In the genomic region with DNA sequence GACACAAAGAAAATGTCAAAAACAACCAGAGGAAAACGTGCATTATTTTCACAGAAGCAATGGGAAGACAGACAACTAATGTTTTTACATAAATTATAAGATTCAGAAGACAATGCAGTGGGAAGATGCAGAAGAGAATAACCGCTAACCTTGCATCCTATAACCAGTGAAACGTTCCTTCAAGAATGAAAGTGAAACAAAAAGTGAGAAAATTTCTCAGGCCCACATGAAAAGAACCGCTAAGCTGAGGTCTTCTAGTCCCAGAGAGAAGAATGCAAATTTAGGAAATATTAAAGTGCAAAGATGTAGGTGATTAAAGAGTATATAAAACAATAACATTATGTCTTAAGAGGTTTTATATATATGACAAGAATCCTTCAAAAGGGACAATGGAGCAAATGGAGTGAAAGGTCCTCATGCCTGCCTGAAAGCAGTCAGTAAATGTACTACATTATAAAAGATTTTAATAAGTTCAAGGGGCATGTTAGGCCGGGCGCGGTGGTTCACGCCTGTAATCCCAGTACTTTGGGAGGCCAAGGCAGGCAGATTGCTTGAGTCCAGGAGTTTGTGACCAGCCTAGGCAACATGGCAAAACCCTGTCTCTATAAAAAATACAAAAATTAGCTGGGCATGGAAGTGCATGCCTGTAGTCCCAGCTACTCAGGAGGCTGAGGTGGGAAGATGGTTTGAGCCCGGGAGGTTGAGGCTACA, we compare ENCODE assay signal across 17 cellular contexts. TPM values are rescaled to one million over a fixed set of nuclear protein-coding genes. Genes with fewer than 3 reads are reported as not detected.
DNase-seq lines count a peak whose midpoint lies in the region; ATAC-seq, FAIRE-seq and TF ChIP-seq lines count a peak whose summit lies in the region.
"Had no signal": no experiment of that assay in that cellular context is flagged by ENCODE, and none has a peak within 500 bp of the region (broad histone marks: within the 10 kb centered on the region; RNA-seq: fewer than 3 reads in every experiment).

No MANE protein-coding gene starts in this region.

- H3K9me3 ChIP-seq in neural progenitor cell (ENCODE audit: low read depth) (no peaks in the 10 kb centered on the region), kidney (ENCODE audit: control insufficient read depth in 1 of 2, low read length in 2 of 2) (no peaks in the 10 kb centered on the region)
- H3K9me3 ChIP-seq: gastroesophageal sphincter, upper lobe of right lung had no signal

- H3F3A ChIP-seq in neural progenitor cell (ENCODE audit: low read depth), result no peaks in the 10 kb centered on the region

- ATAC-seq in HG03378 (IDR thresholded peaks at IDR 0.05; ENCODE audit: unreplicated experiment), result peak; percentile 48
- peak; percentile 56 for ATAC-seq in activated CD8-positive, alpha-beta T cell treated with anti-CD3 and anti-CD28 coated beads, Interleukin-2, amount 10 ng/mL, durations not matched to agents 7 days and 5 days
- ATAC-seq in natural killer cell treated with Interleukin-12 subunit alpha and Interleukin-12 subunit beta and Interleukin-15 and Interleukin-18, amount 100 ng/mL, for 72 hours, result peak; percentile 63 to 73
- ATAC-seq: gastroesophageal sphincter, sciatic nerve, upper lobe of right lung had no signal

- H3K4me3 Mint-ChIP-seq in activated naive CD4-positive, alpha-beta T cell treated with anti-CD3 and anti-CD28 coated beads, Interleukin-2, amount 10 ng/mL, durations not matched to agents 7 days and 5 days, result no peak overlapping the region
- H3K4me3 Mint-ChIP-seq in activated CD8-positive, alpha-beta T cell treated with anti-CD3 and anti-CD28 coated beads, Interleukin-2, amount 10 ng/mL, durations not matched to agents 7 days and 5 days, result no peak overlapping the region
- H3K4me3 Mint-ChIP-seq in natural killer cell treated with Interleukin-12 subunit alpha and Interleukin-12 subunit beta and Interleukin-15 and Interleukin-18, amount 100 ng/mL, for 72 hours, result peak overlapping the region; percentile 57
- H3K4me3 Mint-ChIP-seq in neural progenitor cell (no peak overlapping the region), CD14-positive monocyte (no peak overlapping the region)

- POLR2A ChIA-PET in activated CD8-positive, alpha-beta T cell treated with anti-CD3 and anti-CD28 coated beads, Interleukin-2, amount 10 ng/mL, durations not matched to agents 7 days and 5 days (lab: Charles Lee), result no interaction called here

- H3K27ac ChIP-seq in neural progenitor cell (no peak overlapping the region), kidney (ENCODE audit: low read depth in 2 of 2, low read length in 2 of 2) (no peak overlapping the region)
- H3K27ac ChIP-seq: gastroesophageal sphincter, upper lobe of right lung had no signal

- TF ChIP-seq CTCF in neural progenitor cell (IDR thresholded peaks at IDR 0.05), result no peak
- TF ChIP-seq CTCF in kidney (IDR thresholded peaks at IDR 0.05; ENCODE audit: borderline replicate concordance, extremely low read depth, insufficient read depth), result no peak
- TF ChIP-seq CTCF in CD14-positive monocyte (IDR thresholded peaks at IDR 0.05), result no peak

- H3K9me3 Mint-ChIP-seq in activated naive CD4-positive, alpha-beta T cell treated with anti-CD3 and anti-CD28 coated beads, Interleukin-2, amount 10 ng/mL, durations not matched to agents 7 days and 5 days, result peaks cover 15% of the 10 kb centered on the region
- H3K9me3 Mint-ChIP-seq in activated CD8-positive, alpha-beta T cell treated with anti-CD3 and anti-CD28 coated beads, Interleukin-2, amount 10 ng/mL, durations not matched to agents 7 days and 5 days (ENCODE audit: insufficient read depth), result no peaks in the 10 kb centered on the region
- peaks cover 6% of the 10 kb centered on the region for H3K9me3 Mint-ChIP-seq in natural killer cell treated with Interleukin-12 subunit alpha and Interleukin-12 subunit beta and Interleukin-15 and Interleukin-18, amount 100 ng/mL, for 72 hours
- H3K9me3 Mint-ChIP-seq in neural progenitor cell (no peaks in the 10 kb centered on the region), CD14-positive monocyte (peaks cover 0 to 2% (median 0%) of the 10 kb centered on the region in 7 donors)

- H3K4me3 ChIP-seq in neural progenitor cell, result no peak overlapping the region
- no peak overlapping the region for H3K4me3 ChIP-seq in kidney (ENCODE audit: low read length in 2 of 2)
- H3K4me3 ChIP-seq: gastroesophageal sphincter, upper lobe of right lung had no signal

- FAIRE-seq in kidney (lab: Jason Lieb, UNC), result no peak
- FAIRE-seq: GM18507 had no signal

- H3K4me1 ChIP-seq in neural progenitor cell (no peaks in the 10 kb centered on the region), kidney (ENCODE audit: control insufficient read depth in 1 of 2, insufficient read depth in 1 of 2, low read depth in 1 of 2, low read length in 2 of 2) (no peaks in the 10 kb centered on the region)
- H3K4me1 ChIP-seq: gastroesophageal sphincter, upper lobe of right lung had no signal

- peaks cover 40% of the 10 kb centered on the region for H3K4me1 Mint-ChIP-seq in activated naive CD4-positive, alpha-beta T cell treated with anti-CD3 and anti-CD28 coated beads, Interleukin-2, amount 10 ng/mL, durations not matched to agents 7 days and 5 days
- H3K4me1 Mint-ChIP-seq in activated CD8-positive, alpha-beta T cell treated with anti-CD3 and anti-CD28 coated beads, Interleukin-2, amount 10 ng/mL, durations not matched to agents 7 days and 5 days (ENCODE audit: low read depth), result peaks cover 38% of the 10 kb centered on the region
- peaks cover 38 to 51% of the 10 kb centered on the region in 2 donors for H3K4me1 Mint-ChIP-seq in natural killer cell treated with Interleukin-12 subunit alpha and Interleukin-12 subunit beta and Interleukin-15 and Interleukin-18, amount 100 ng/mL, for 72 hours (ENCODE audit: low read depth in 2 of 2)
- no peaks in the 10 kb centered on the region for H3K4me1 Mint-ChIP-seq in neural progenitor cell
- peaks cover 34% of the 10 kb centered on the region for H3K4me1 Mint-ChIP-seq in CD14-positive monocyte

- no peaks in the 10 kb centered on the region for H3K27me3 ChIP-seq in neural progenitor cell
- H3K27me3 ChIP-seq: gastroesophageal sphincter, upper lobe of right lung had no signal

- H4K20me1 ChIP-seq in neural progenitor cell (ENCODE audit: low read depth), result no peaks in the 10 kb centered on the region

- no peak overlapping the region for H2AFZ ChIP-seq in neural progenitor cell (replicated peaks)

- peak overlapping the region; percentile 64 for H3K27ac Mint-ChIP-seq in activated naive CD4-positive, alpha-beta T cell treated with anti-CD3 and anti-CD28 coated beads, Interleukin-2, amount 10 ng/mL, durations not matched to agents 7 days and 5 days
- H3K27ac Mint-ChIP-seq in activated CD8-positive, alpha-beta T cell treated with anti-CD3 and anti-CD28 coated beads, Interleukin-2, amount 10 ng/mL, durations not matched to agents 7 days and 5 days, result peak overlapping the region; percentile 30
- peak overlapping the region; percentile 74 to 92 for H3K27ac Mint-ChIP-seq in natural killer cell treated with Interleukin-12 subunit alpha and Interleukin-12 subunit beta and Interleukin-15 and Interleukin-18, amount 100 ng/mL, for 72 hours
- no peak overlapping the region for H3K27ac Mint-ChIP-seq in neural progenitor cell
- H3K27ac Mint-ChIP-seq in CD14-positive monocyte, result peak overlapping the region in 1 of 7 donors; percentile 35

- CTCF ChIA-PET in activated naive CD4-positive, alpha-beta T cell treated with anti-CD3 and anti-CD28 coated beads, Interleukin-2, amount 10 ng/mL, durations not matched to agents 7 days and 5 days (lab: Charles Lee), result interaction anchor here (1.1 to 1.5 kb wide), 2 partner anchors 10 to 140 kb away, joined by 3 to 4 read pairs; no protein-coding TSS in a partner anchor
- CTCF ChIA-PET in activated CD8-positive, alpha-beta T cell treated with anti-CD3 and anti-CD28 coated beads, Interleukin-2, amount 10 ng/mL, durations not matched to agents 7 days and 5 days (lab: Charles Lee), result interaction anchor here (0.8 to 5.8 kb wide), 7 partner anchors 12 to 140 kb away, joined by 3 to 37 read pairs (median 5); no protein-coding TSS in a partner anchor

- no peak overlapping the region for H3K9ac ChIP-seq in neural progenitor cell
- no peak overlapping the region for H3K9ac ChIP-seq in kidney (ENCODE audit: low read length in 2 of 2)

- no peak overlapping the region for H3K4me2 ChIP-seq in neural progenitor cell

- intact Hi-C loops in kidney (cut with DNase I) (no loop called here), CD14-positive monocyte (cut with micrococcal nuclease) (no loop called here)

- H3K36me3 Mint-ChIP-seq in activated naive CD4-positive, alpha-beta T cell treated with anti-CD3 and anti-CD28 coated beads, Interleukin-2, amount 10 ng/mL, durations not matched to agents 7 days and 5 days, result peaks cover 27% of the 10 kb centered on the region
- peaks cover 12% of the 10 kb centered on the region for H3K36me3 Mint-ChIP-seq in activated CD8-positive, alpha-beta T cell treated with anti-CD3 and anti-CD28 coated beads, Interleukin-2, amount 10 ng/mL, durations not matched to agents 7 days and 5 days (ENCODE audit: low read depth)
- H3K36me3 Mint-ChIP-seq in natural killer cell treated with Interleukin-12 subunit alpha and Interleukin-12 subunit beta and Interleukin-15 and Interleukin-18, amount 100 ng/mL, for 72 hours, result peaks cover 9% of the 10 kb centered on the region
- H3K36me3 Mint-ChIP-seq in neural progenitor cell (peaks cover 34% of the 10 kb centered on the region), CD14-positive monocyte (peaks cover 19 to 29% of the 10 kb centered on the region in 2 donors)

- no peaks in the 10 kb centered on the region for H3K79me2 ChIP-seq in neural progenitor cell (ENCODE audit: low read depth)

- H3K27me3 Mint-ChIP-seq in activated naive CD4-positive, alpha-beta T cell treated with anti-CD3 and anti-CD28 coated beads, Interleukin-2, amount 10 ng/mL, durations not matched to agents 7 days and 5 days, result peaks cover 11% of the 10 kb centered on the region
- H3K27me3 Mint-ChIP-seq in activated CD8-positive, alpha-beta T cell treated with anti-CD3 and anti-CD28 coated beads, Interleukin-2, amount 10 ng/mL, durations not matched to agents 7 days and 5 days (ENCODE audit: low read depth), result peaks cover 10% of the 10 kb centered on the region
- peaks cover 5% of the 10 kb centered on the region in 2 donors for H3K27me3 Mint-ChIP-seq in natural killer cell treated with Interleukin-12 subunit alpha and Interleukin-12 subunit beta and Interleukin-15 and Interleukin-18, amount 100 ng/mL, for 72 hours
- H3K27me3 Mint-ChIP-seq in neural progenitor cell (ENCODE audit: insufficient read depth, low read depth) (peaks cover 1% of the 10 kb centered on the region), CD14-positive monocyte (ENCODE audit: low read depth in 3 of 3) (peaks cover 0 to 2% (median 1%) of the 10 kb centered on the region in 3 donors)

- DNase-seq in activated naive CD4-positive, alpha-beta T cell treated with anti-CD3 and anti-CD28 coated beads, Interleukin-2, amount 10 ng/mL, durations not matched to agents 7 days and 5 days, result no peak
- DNase-seq in activated naive CD4-positive, alpha-beta T cell (lab: John Stamatoyannopoulos, UW), result no peak
- DNase-seq in activated CD8-positive, alpha-beta T cell treated with anti-CD3 and anti-CD28 coated beads, Interleukin-2, amount 10 ng/mL, durations not matched to agents 7 days and 5 days, result peak; percentile 47
- no peak for DNase-seq in natural killer cell treated with Interleukin-12 subunit alpha and Interleukin-12 subunit beta and Interleukin-15 and Interleukin-18, amount 100 ng/mL, for 72 hours (ENCODE audit: low spot score)
- DNase-seq in neural progenitor cell (ENCODE audit: low spot score) (no peak), kidney (no peak), CD14-positive monocyte (ENCODE audit: low spot score) (no peak)
- DNase-seq: activated CD4-positive, alpha-beta T cell treated with anti-CD3 and anti-CD28 coated beads, Interleukin-2, amount 50 U/mL, for 1 hour; DMS 273 treated with DMSO at 0.1 percent for 48 hours; Right ventricle myocardium superior; stimulated activated CD4-positive, alpha-beta T cell treated with anti-CD3 and anti-CD28 coated beads, Interleukin-4, amount 100 ng/mL, for 4 hours; upper lobe of right lung had no signal

- H3K36me3 ChIP-seq in neural progenitor cell (no peaks in the 10 kb centered on the region), kidney (ENCODE audit: control insufficient read depth in 1 of 2, insufficient read depth in 2 of 2, low read length in 2 of 2) (peaks cover 33 to 65% of the 10 kb centered on the region in 2 donors)

RNA-seq across cellular contexts. Expression of gene DDC, which starts 43.1 kb away (rescaled TPM):
- not detected for total RNA-seq in activated CD8-positive, alpha-beta T cell treated with anti-CD3 and anti-CD28 coated beads, Interleukin-2, amount 10 ng/mL, durations not matched to agents 7 days and 5 days
- total RNA-seq in natural killer cell treated with Interleukin-12 subunit alpha and Interleukin-12 subunit beta and Interleukin-15 and Interleukin-18, amount 100 ng/mL, for 72 hours, result not detected
- not detected in 2 replicates for total RNA-seq in neural progenitor cell (ENCODE audit: low replicate concordance)
- total RNA-seq in kidney, result 7.8 TPM
- 257 TPM for polyA plus RNA-seq in kidney (ENCODE audit: insufficient read depth, low read depth, low replicate concordance)
- not detected for polyA plus RNA-seq in CD14-positive monocyte
- total RNA-seq: gastroesophageal sphincter, lung microvascular endothelial cell, Right ventricle myocardium superior, sciatic nerve had no signal
